17 cellular contexts compared by ENCODE assay signal in the genomic region with DNA sequence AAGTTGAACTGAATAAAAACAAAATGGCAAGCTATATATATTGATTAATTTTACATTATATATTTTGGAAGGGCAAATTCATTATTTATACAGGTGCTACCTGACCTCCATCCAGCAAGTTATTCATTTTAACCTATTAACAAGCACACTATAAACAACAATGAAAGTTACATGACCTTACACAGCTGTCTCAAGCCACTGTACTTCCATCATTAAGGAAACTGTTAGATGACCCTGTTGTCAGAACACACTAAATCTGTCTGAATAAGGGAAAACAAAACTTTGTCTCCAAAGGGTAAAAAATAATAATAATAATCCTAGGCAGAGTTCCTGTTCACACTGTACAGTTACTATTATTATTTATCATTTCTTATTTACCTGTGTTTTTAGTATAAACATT. TPM values are rescaled to one million over a fixed set of nuclear protein-coding genes. Genes with fewer than 3 reads are reported as not detected.
DNase-seq lines count a peak whose midpoint lies in the region; ATAC-seq and TF ChIP-seq lines count a peak whose summit lies in the region.
"Had no signal": no experiment of that assay in that cellular context is flagged by ENCODE, and none has a peak within 500 bp of the region (broad histone marks: within the 10 kb centered on the region; RNA-seq: fewer than 3 reads in every experiment).

No MANE protein-coding gene starts in this region.

- H3K36me3 Mint-ChIP-seq in nephron (ENCODE audit: low read depth) = peaks cover 29% of the 10 kb centered on the region
- H3K36me3 Mint-ChIP-seq: CD8-positive, alpha-beta T cell had no signal

- H3K36me3 ChIP-seq in left ventricle myocardium inferior = no peaks in the 10 kb centered on the region
- H3K36me3 ChIP-seq in heart left ventricle = peaks cover 0 to 3% (median 0%) of the 10 kb centered on the region in 9 donors
- H3K36me3 ChIP-seq in uterus = no peaks in the 10 kb centered on the region
- H3K36me3 ChIP-seq: BLaER1 treated with 17β-estradiol and CSF1 and Interleukin-3, amounts not matched to agents 10 nM and 100 nM had no signal

- intact Hi-C loops in left ventricle myocardium inferior (cut with micrococcal nuclease) = no loop called here
- intact Hi-C loops in heart left ventricle (cut with DNase I) = loop anchor here in 6 of 10 donors (5.0 to 10.0 kb wide), 4 partner anchors 37 to 75 kb away; a partner anchor contains a TSS
- intact Hi-C loops in uterus (cut with DNase I; ENCODE audit: low total_unique reads) = loop anchor here (5.0 kb wide), 1 partner anchor 42 kb away; a partner anchor contains a TSS

- H3K9me3 ChIP-seq in left ventricle myocardium inferior (replicated peaks) (no peaks in the 10 kb centered on the region), heart left ventricle (no peaks in the 10 kb centered on the region), uterus (no peaks in the 10 kb centered on the region)
- H3K9me3 ChIP-seq: BLaER1 treated with 17β-estradiol and CSF1 and Interleukin-3, amounts not matched to agents 10 nM and 100 nM had no signal

- H3K27ac ChIP-seq in left ventricle myocardium inferior (replicated peaks) (peak overlapping the region; percentile 68), heart left ventricle (peak overlapping the region in 1 of 12 donors; percentile 56), uterus (peak overlapping the region; percentile 74 to 78)
- H3K27ac ChIP-seq: BLaER1 treated with 17β-estradiol and CSF1 and Interleukin-3, amounts not matched to agents 10 nM and 100 nM had no signal

- H3K27ac Mint-ChIP-seq in nephron = peak overlapping the region; percentile 56 to 96 (median 93)
- H3K27ac Mint-ChIP-seq: CD8-positive, alpha-beta T cell; GM23338 had no signal

- H3K4me1 ChIP-seq in left ventricle myocardium inferior (peaks cover 81% of the 10 kb centered on the region), heart left ventricle (peaks cover 13 to 78% (median 53%) of the 10 kb centered on the region in 12 donors), uterus (peaks cover 0 to 12% of the 10 kb centered on the region in 2 donors)

- H3K4me3 ChIP-seq in left ventricle myocardium inferior = no peak overlapping the region
- H3K4me3 ChIP-seq in heart left ventricle = no peak overlapping the region
- H3K4me3 ChIP-seq in uterus = no peak overlapping the region
- H3K4me3 ChIP-seq: BLaER1 treated with 17β-estradiol and CSF1 and Interleukin-3, amounts not matched to agents 10 nM and 100 nM; GM23338 had no signal

- no peak for TF ChIP-seq POLR2A in heart left ventricle (IDR thresholded peaks at IDR 0.05)
- TF ChIP-seq POLR2A in uterus (IDR thresholded peaks at IDR 0.05) = no peak

- no peaks in the 10 kb centered on the region for H3K9me3 Mint-ChIP-seq in nephron
- H3K9me3 Mint-ChIP-seq: CD8-positive, alpha-beta T cell; GM23338 had no signal

- DNase-seq in left ventricle myocardium inferior (no peak), heart left ventricle (no peak), left kidney (ENCODE audit: low read depth, low spot score) (peak; percentile 33), uterus (no peak)
- DNase-seq: 8988T; Calu3; CD8-positive, alpha-beta T cell; DMS79 treated with DMSO at 0.1 percent for 48 hours; GF-D8; HCEC 1CT; IMR-90 had no signal

- ATAC-seq in heart left ventricle = no peak
- ATAC-seq in HG02571 (IDR thresholded peaks at IDR 0.05; ENCODE audit: unreplicated experiment) = no peak
- no peak for ATAC-seq in HG03196 (IDR thresholded peaks at IDR 0.05; ENCODE audit: unreplicated experiment)
- no peak for ATAC-seq in GM18520 (IDR thresholded peaks at IDR 0.05; ENCODE audit: unreplicated experiment)
- ATAC-seq: CD8-positive, alpha-beta T cell; GM23338 had no signal

- TF ChIP-seq CTCF in left ventricle myocardium inferior (IDR thresholded peaks at IDR 0.05; ENCODE audit: borderline replicate concordance) (no peak), heart left ventricle (IDR thresholded peaks at IDR 0.05) (no peak), nephron (IDR thresholded peaks at IDR 0.05; ENCODE audit: unreplicated experiment in 3 of 3) (no peak), uterus (IDR thresholded peaks at IDR 0.05) (no peak)

- no peak overlapping the region for H3K4me3 Mint-ChIP-seq in nephron
- H3K4me3 Mint-ChIP-seq: CD8-positive, alpha-beta T cell; GM23338 had no signal

- H3K27me3 ChIP-seq in left ventricle myocardium inferior (ENCODE audit: low read depth) (no peaks in the 10 kb centered on the region), heart left ventricle (no peaks in the 10 kb centered on the region), uterus (no peaks in the 10 kb centered on the region)
- H3K27me3 ChIP-seq: BLaER1 treated with 17β-estradiol and CSF1 and Interleukin-3, amounts not matched to agents 10 nM and 100 nM had no signal

- H3K27me3 Mint-ChIP-seq in nephron (ENCODE audit: low read depth) = no peaks in the 10 kb centered on the region

- peaks cover 66% of the 10 kb centered on the region for H3K4me1 Mint-ChIP-seq in nephron

RNA-seq across cellular contexts. Expression of a gene that starts 44.0 kb away (rescaled TPM):
- total RNA-seq in left ventricle myocardium inferior = 110 TPM
- total RNA-seq in heart left ventricle = 100 to 1,000 TPM in 5 of 9 donors, 10 to 100 TPM in 4; 80.9 to 148 (median 116) TPM
- polyA plus RNA-seq in heart left ventricle = 10 to 100 TPM; 24.5 to 36.3 TPM
- 100 to 1,000 TPM in 3 of 4 donors, 10 to 100 TPM in 1; 85.3 to 173 (median 115) TPM for total RNA-seq in uterus
- total RNA-seq: CD8-positive, alpha-beta T cell had no signal
